ENCODE assay signal across 23 cellular contexts in genomic region chr2:1602359-1603010, GRCh38.
DNase-seq lines count a peak whose midpoint lies in the region; ATAC-seq and TF ChIP-seq lines count a peak whose summit lies in the region.
"Had no signal": no experiment of that assay in that cellular context is flagged by ENCODE, and none has a peak within 500 bp of the region (broad histone marks: within the 10 kb centered on the region; RNA-seq: fewer than 3 reads in every experiment).

No MANE protein-coding gene starts in this region.

- H3K36me3 ChIP-seq in WERI-Rb-1 = no peaks in the 10 kb centered on the region
- H3K36me3 ChIP-seq in liver (ENCODE audit: control insufficient read depth in 4 of 4, insufficient read depth in 3 of 4, low read depth in 1 of 4, low read length in 3 of 4) = no peaks in the 10 kb centered on the region
- H3K36me3 ChIP-seq in tibial nerve = no peaks in the 10 kb centered on the region
- H3K36me3 ChIP-seq: gastrocnemius medialis, prostate gland, tibial artery had no signal

- TF ChIP-seq EP300 in tibial nerve (IDR thresholded peaks at IDR 0.05) = no peak

- H3K9me3 ChIP-seq in WERI-Rb-1 (ENCODE audit: severe bottlenecking) (no peaks in the 10 kb centered on the region), liver (ENCODE audit: control insufficient read depth in 4 of 4, low read length in 3 of 4) (no peaks in the 10 kb centered on the region), tibial nerve (no peaks in the 10 kb centered on the region)
- H3K9me3 ChIP-seq: gastrocnemius medialis, prostate gland, tibial artery had no signal

- no peaks in the 10 kb centered on the region for H3K27me3 ChIP-seq in WERI-Rb-1 (ENCODE audit: insufficient read depth, low read depth, severe bottlenecking)
- peaks cover 0 to 5% (median 0%) of the 10 kb centered on the region in 4 donors for H3K27me3 ChIP-seq in liver (ENCODE audit: control insufficient read depth in 4 of 4, insufficient read depth in 4 of 4, low read length in 3 of 4)
- no peaks in the 10 kb centered on the region for H3K27me3 ChIP-seq in tibial nerve

- H3K9ac ChIP-seq in liver (ENCODE audit: low read depth in 1 of 2, low read length in 2 of 2) = no peak overlapping the region

- WGBS in liver = 87% methylated on average over 14 of the region's 14 CpGs
- 79 to 80% methylated on average over 14 of the region's 14 CpGs for WGBS in tibial nerve, 2 donors

- no peak for ATAC-seq in GM18505 (IDR thresholded peaks at IDR 0.05; ENCODE audit: unreplicated experiment)
- ATAC-seq: activated CD4-positive, alpha-beta T cell treated with anti-CD3 and anti-CD28 coated beads for 36 hours; activated CD8-positive, alpha-beta T cell treated with anti-CD3 and anti-CD28 coated beads, Interleukin-2, amount 10 ng/mL, durations not matched to agents 7 days and 5 days; activated naive CD4-positive, alpha-beta T cell treated with anti-CD3 and anti-CD28 coated beads, Interleukin-2, amount 50 U/mL, for 72 hours; left colon had no signal

- DNase-seq in activated effector memory CD4-positive, alpha-beta T cell treated with anti-CD3 and anti-CD28 coated beads, Interleukin-2, amount 50 U/mL, for 16 hours = peak; percentile 13
- no peak for DNase-seq in activated effector memory CD4-positive, alpha-beta T cell treated with Interleukin-2 at 50 U/mL for 16 hours
- peak; percentile 77 for DNase-seq in WERI-Rb-1
- DNase-seq in tibial nerve (ENCODE audit: low spot score in 2 of 2) = no peak
- no peak for DNase-seq in NCI-H524 treated with DMSO at 0.1 percent for 48 hours (lab: John Stamatoyannopoulos, UW)
- no peak for DNase-seq in NCI-H774 (lab: John Stamatoyannopoulos, UW)
- DNase-seq: activated CD4-positive, alpha-beta T cell treated with anti-CD3 and anti-CD28 coated beads for 36 hours; activated CD8-positive, alpha-beta T cell treated with anti-CD3 and anti-CD28 coated beads, Interleukin-2, amount 10 ng/mL, durations not matched to agents 7 days and 5 days; gastrocnemius medialis; hippocampal formation; KG1; NCI-H1105 treated with DMSO at 0.1 percent for 48 hours; NCI-H187 treated with DMSO at 0.1 percent for 48 hours; NCI-H524; stimulated activated CD4-positive, alpha-beta T cell treated with anti-CD3 and anti-CD28 coated beads, Interleukin-4, amount 100 ng/mL, for 1 hour; T-helper 2 cell; tibial artery had no signal

- H3K27ac ChIP-seq in WERI-Rb-1 (no peak overlapping the region; the same call in 1 of the 2 replicates), liver (ENCODE audit: low read depth in 1 of 2, low read length in 2 of 2) (peak overlapping the region; percentile 19 to 72), tibial nerve (peak overlapping the region; percentile 23 to 79 (median 54))
- H3K27ac ChIP-seq: 22Rv1, prostate gland, tibial artery had no signal

- H3K4me3 ChIP-seq in WERI-Rb-1 (ENCODE audit: low read depth, low read length) (peak overlapping the region; percentile 24), liver (ENCODE audit: low read depth in 1 of 3, low read length in 3 of 3) (no peak overlapping the region), tibial nerve (no peak overlapping the region)
- H3K4me3 ChIP-seq: gastrocnemius medialis, prostate gland, tibial artery had no signal

- H3K4me1 ChIP-seq in liver (ENCODE audit: control insufficient read depth in 4 of 4, insufficient read depth in 4 of 4, low read length in 3 of 4) = no peaks in the 10 kb centered on the region
- H3K4me1 ChIP-seq in tibial nerve = peaks cover 0 to 43% (median 19%) of the 10 kb centered on the region in 4 donors
- H3K4me1 ChIP-seq: gastrocnemius medialis, prostate gland had no signal

- TF ChIP-seq RAD21 in liver (IDR thresholded peaks at IDR 0.05) = no peak

- TF ChIP-seq POLR2A in tibial nerve (IDR thresholded peaks at IDR 0.05) (no peak), GM18505 (IDR thresholded peaks at IDR 0.05; ENCODE audit: borderline replicate concordance, extremely low read depth, insufficient read depth, insufficient read length) (no peak)

- TF ChIP-seq CTCF in WERI-Rb-1 (IDR thresholded peaks at IDR 0.05; ENCODE audit: low read depth, low read length) (no peak), liver (IDR thresholded peaks at IDR 0.05; ENCODE audit: low read depth, low read length, missing input control) (no peak), tibial nerve (IDR thresholded peaks at IDR 0.05) (no peak)

TF ChIP-seq in liver, 16 proteins besides CTCF, POLR2A, EP300 and RAD21:
- TF ChIP-seq GABPA (IDR thresholded peaks at IDR 0.05 in 1 of 2, conservative IDR thresholded peaks at IDR 0.05 in 1 of 2) = no peak
- TF ChIP-seq NR2F2 (IDR thresholded peaks at IDR 0.05) = no peak
- TF ChIP-seq MAX (IDR thresholded peaks at IDR 0.05) = no peak
- no peak for TF ChIP-seq REST (IDR thresholded peaks at IDR 0.05)
- no peak for TF ChIP-seq ZBTB33 (IDR thresholded peaks at IDR 0.05)
- TF ChIP-seq SP1 (IDR thresholded peaks at IDR 0.05) = no peak
- TF ChIP-seq HNF4G (IDR thresholded peaks at IDR 0.05) = no peak
- no peak for TF ChIP-seq ATF3 (IDR thresholded peaks at IDR 0.05)
- TF ChIP-seq RXRA (IDR thresholded peaks at IDR 0.05) = no peak

Comparison
In these comparisons a context has a peak if more than half of its experiments do, and no peak if none do; other contexts are left out.
1. DNase-seq: peak in activated effector memory CD4-positive, alpha-beta T cell treated with anti-CD3 and anti-CD28 coated beads, Interleukin-2, amount 50 U/mL, for 16 hours (single experiment) and WERI-Rb-1 (single experiment); none in activated effector memory CD4-positive, alpha-beta T cell treated with Interleukin-2 at 50 U/mL for 16 hours (single experiment), tibial nerve (0 of 2), NCI-H524 treated with DMSO at 0.1 percent for 48 hours (single experiment) and NCI-H774 (single experiment).